ENCODE assay signal across 24 cellular contexts in the genomic region with DNA sequence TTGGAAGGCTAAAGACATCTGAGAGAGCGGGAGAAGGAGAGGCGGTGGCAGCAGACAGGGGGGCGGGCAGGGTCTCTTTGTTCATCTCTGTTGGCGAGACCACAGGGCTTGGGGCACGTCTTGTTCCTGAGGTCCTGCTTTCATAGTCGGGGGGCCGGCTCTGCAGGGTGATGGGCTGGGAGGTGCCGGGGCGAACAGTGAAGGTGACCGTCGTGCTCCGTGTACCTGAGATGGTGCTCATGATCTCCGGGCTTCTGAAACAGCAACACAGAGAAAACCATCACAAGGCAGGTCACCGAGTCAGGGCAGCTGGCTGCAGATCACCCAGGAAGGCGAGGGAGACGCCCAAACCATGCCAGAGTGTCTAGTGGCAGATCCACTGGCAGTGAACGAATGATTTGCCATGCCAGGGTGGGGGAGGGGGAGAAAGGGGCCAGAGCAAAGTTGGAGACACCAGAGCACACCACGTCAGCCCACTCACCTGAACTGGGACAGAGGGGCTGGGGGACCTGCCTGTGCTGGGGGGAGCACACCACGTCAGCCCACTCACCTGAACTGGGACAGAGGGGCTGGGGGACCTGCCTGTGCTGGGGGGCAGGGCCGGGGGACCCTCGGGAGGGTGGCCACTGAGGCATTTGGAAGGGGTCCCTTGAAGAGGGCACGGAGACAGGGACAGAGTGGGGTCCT.
"Had no signal": no experiment of that assay in that cellular context is flagged by ENCODE, and none has a peak within 500 bp of the region (broad histone marks: within the 10 kb centered on the region; RNA-seq: fewer than 3 reads in every experiment).

No MANE protein-coding gene starts in this region.

- H3K36me3 ChIP-seq: esophagus squamous epithelium, left lung, neutrophil, prostate gland, right atrium auricular region, thoracic aorta, tibial nerve, upper lobe of left lung, uterus had no signal

- H3K4me3 Mint-ChIP-seq: effector memory CD8-positive, alpha-beta T cell; naive thymus-derived CD4-positive, alpha-beta T cell; nephron; stimulated activated naive B cell treated with anti-CD40 and anti-IgM and Interleukin-4, amounts not matched to agents 10 μg/mL and 1 μg/mL and 100 μg/mL, for 72 hours; stimulated activated naive CD8-positive, alpha-beta T cell treated with anti-CD3 and anti-CD28 coated beads, Interleukin-15, Interleukin-2, amounts not matched to agents 100 ng/mL and 50 ng/mL, for 24 hours had no signal

- H3K9me3 Mint-ChIP-seq: effector memory CD8-positive, alpha-beta T cell; naive thymus-derived CD4-positive, alpha-beta T cell; nephron; stimulated activated naive B cell treated with anti-CD40 and anti-IgM and Interleukin-4, amounts not matched to agents 10 μg/mL and 1 μg/mL and 100 μg/mL, for 72 hours; stimulated activated naive CD8-positive, alpha-beta T cell treated with anti-CD3 and anti-CD28 coated beads, Interleukin-15, Interleukin-2, amounts not matched to agents 100 ng/mL and 50 ng/mL, for 24 hours had no signal

- H2AFZ ChIP-seq: parathyroid adenoma had no signal

- H3K27ac ChIP-seq: esophagus squamous epithelium, left lung, neutrophil, parathyroid adenoma, prostate gland, right atrium auricular region, skin epidermis, thoracic aorta, tibial nerve, upper lobe of left lung, uterus had no signal

- H3K4me1 ChIP-seq: esophagus squamous epithelium, left lung, parathyroid adenoma, prostate gland, uterus had no signal

- ATAC-seq: effector memory CD8-positive, alpha-beta T cell; left cardiac atrium; left lung; naive thymus-derived CD4-positive, alpha-beta T cell; stimulated activated naive B cell treated with anti-CD40 and anti-IgM and Interleukin-4, amounts not matched to agents 10 μg/mL and 1 μg/mL and 100 μg/mL, for 72 hours had no signal

- H3K36me3 Mint-ChIP-seq: naive thymus-derived CD4-positive, alpha-beta T cell; stimulated activated naive B cell treated with anti-CD40 and anti-IgM and Interleukin-4, amounts not matched to agents 10 μg/mL and 1 μg/mL and 100 μg/mL, for 72 hours had no signal

- H3K9ac ChIP-seq: parathyroid adenoma had no signal

- H3K27ac Mint-ChIP-seq: effector memory CD8-positive, alpha-beta T cell; naive thymus-derived CD4-positive, alpha-beta T cell; nephron; stimulated activated naive B cell treated with anti-CD40 and anti-IgM and Interleukin-4, amounts not matched to agents 10 μg/mL and 1 μg/mL and 100 μg/mL, for 72 hours; stimulated activated naive CD8-positive, alpha-beta T cell treated with anti-CD3 and anti-CD28 coated beads, Interleukin-15, Interleukin-2, amounts not matched to agents 100 ng/mL and 50 ng/mL, for 24 hours had no signal

- H3K9me3 ChIP-seq: esophagus squamous epithelium, left lung, neutrophil, prostate gland, right atrium auricular region, thoracic aorta, tibial nerve, upper lobe of left lung, uterus had no signal

- DNase-seq: cortex of kidney; effector memory CD8-positive, alpha-beta T cell; esophagus squamous epithelium; head of caudate nucleus; left cardiac atrium; mammary epithelial cell; mesendoderm; midbrain; naive thymus-derived CD4-positive, alpha-beta T cell; stimulated activated CD4-positive, alpha-beta T cell treated with anti-CD3 and anti-CD28 coated beads, Interleukin-15, amount 100 ng/mL, for 24 hours; stimulated activated CD4-positive, alpha-beta T cell treated with anti-CD3 and anti-CD28 coated beads, Interleukin-2, amount 100 ng/mL, for 48 hours; stimulated activated naive B cell treated with anti-CD40 and anti-IgM and Interleukin-4, amounts not matched to agents 10 μg/mL and 1 μg/mL and 100 μg/mL, for 72 hours; upper lobe of left lung; uterus had no signal

- H3K27me3 ChIP-seq: esophagus squamous epithelium, left lung, right atrium auricular region, tibial nerve, upper lobe of left lung, uterus had no signal

- H3K79me2 ChIP-seq: parathyroid adenoma had no signal

- H3K4me3 ChIP-seq: esophagus squamous epithelium, left lung, prostate gland, right atrium auricular region, skin epidermis, thoracic aorta, tibial nerve, upper lobe of left lung, uterus had no signal
